32 cellular contexts compared by ENCODE assay signal in genomic region chr10:125428054-125428453, GRCh38.
"Had no signal": no experiment of that assay in that cellular context is flagged by ENCODE, and none has a peak within 500 bp of the region (broad histone marks: within the 10 kb centered on the region; RNA-seq: fewer than 3 reads in every experiment).

No MANE protein-coding gene starts in this region.

- H3K36me3 ChIP-seq: ascending aorta, gastrocnemius medialis, heart left ventricle, WERI-Rb-1 had no signal

- H3K27me3 ChIP-seq: ascending aorta, gastrocnemius medialis, heart left ventricle had no signal

- ATAC-seq: activated CD4-positive, CD25-positive, alpha-beta regulatory T cell treated with anti-CD3 and anti-CD28 coated beads, Interleukin-2, amount 50 U/mL, for 24 hours; activated CD8-positive, alpha-beta T cell treated with anti-CD3 and anti-CD28 coated beads for 36 hours; esophagus mucosa; foreskin keratinocyte; gastrocnemius medialis; heart left ventricle; T-cell had no signal

- H3K27ac Mint-ChIP-seq: activated B cell treated with CpG ODN at 0.5 μM for 24 hours; activated CD8-positive, alpha-beta T cell treated with anti-CD3 and anti-CD28 coated beads for 36 hours; activated naive CD4-positive, alpha-beta T cell treated with anti-CD3 and anti-CD28 coated beads for 36 hours; activated naive CD4-positive, alpha-beta T cell treated with anti-CD3 and anti-CD28 coated beads, Interleukin-2, amount 50 U/mL, for 24 hours; activated naive CD8-positive, alpha-beta T cell treated with anti-CD3 and anti-CD28 coated beads, Interleukin-2, amount 10 ng/mL, durations not matched to agents 7 days and 5 days; activated T-helper 1 cell treated with anti-CD3 and anti-CD28 coated beads, Interleukin-12 subunit alpha, Interleukin-12 subunit beta, Interleukin-2, Interleukin-4 antibody, amounts not matched to agents 30 ng/mL and 10 ng/mL and 1 ng/mL, durations not matched to agents 14 hours and 24 hours and 36 hours; activated T-helper 2 cell treated with anti-CD3 and anti-CD28 coated beads, Interferon-gamma antibody, Interleukin-2, Interleukin-4, amounts not matched to agents 10 μg/mL and 5 μg/mL and 100 μg/mL, durations not matched to agents 14 hours and 24 hours and 36 hours; brain; dendritic cell treated with granulocyte-macrophage colony-stimulating factor and Interleukin-4, amounts not matched to agents 40 ng/mL and 50 ng/mL, for 4 days; endodermal cell; T-cell; T-helper 1 cell treated with Interleukin-12 subunit alpha and Interleukin-12 subunit beta and Interleukin-4 antibody, amounts not matched to agents 30 μg/mL and 1 μg/mL, for 36 hours had no signal

- DNase-seq: activated B cell treated with CpG ODN at 0.5 μM for 24 hours; activated CD4-positive, alpha-beta T cell treated with anti-CD3 and anti-CD28 coated beads for 48 hours; activated CD4-positive, alpha-beta T cell treated with anti-CD3 and anti-CD28 coated beads, Interleukin-2, amount 50 U/mL, for 1 hour; activated CD4-positive, alpha-beta T cell treated with anti-CD3 and anti-CD28 coated beads, Interleukin-2, amount 50 U/mL, for 48 hours; activated CD8-positive, alpha-beta memory T cell treated with anti-CD3 and anti-CD28 coated beads for 24 hours; activated CD8-positive, alpha-beta T cell treated with anti-CD3 and anti-CD28 coated beads for 36 hours; activated effector memory CD4-positive, alpha-beta T cell treated with anti-CD3 and anti-CD28 coated beads, Interleukin-2, amount 50 U/mL, for 16 hours; activated naive CD4-positive, alpha-beta T cell treated with anti-CD3 and anti-CD28 coated beads for 36 hours; activated naive CD8-positive, alpha-beta T cell treated with anti-CD3 and anti-CD28 coated beads, Interleukin-2, amount 10 ng/mL, durations not matched to agents 7 days and 5 days; activated T-cell treated with anti-CD3 and anti-CD28 coated beads, Interleukin-2, amount 50 U/mL, for 1 hour; activated T-cell treated with anti-CD3 and anti-CD28 coated beads, Interleukin-2, amount 50 U/mL, for 48 hours; dorsolateral prefrontal cortex; effector memory CD4-positive, alpha-beta T cell; endodermal cell; foreskin keratinocyte; gastrocnemius medialis; glutamatergic neuron; heart left ventricle; T-cell; T-helper 9 cell; WERI-Rb-1 had no signal

- H3K9me3 ChIP-seq: ascending aorta, gastrocnemius medialis had no signal

- H3K9me3 Mint-ChIP-seq: activated B cell treated with CpG ODN at 0.5 μM for 24 hours; activated naive CD4-positive, alpha-beta T cell treated with anti-CD3 and anti-CD28 coated beads, Interleukin-2, amount 50 U/mL, for 24 hours; activated T-helper 2 cell treated with anti-CD3 and anti-CD28 coated beads, Interferon-gamma antibody, Interleukin-2, Interleukin-4, amounts not matched to agents 10 μg/mL and 5 μg/mL and 100 μg/mL, durations not matched to agents 14 hours and 24 hours and 36 hours; central memory CD8-positive, alpha-beta T cell; dendritic cell treated with granulocyte-macrophage colony-stimulating factor and Interleukin-4, amounts not matched to agents 40 ng/mL and 50 ng/mL, for 4 days; endodermal cell had no signal

- H3K27ac ChIP-seq: ascending aorta, coronary artery, dorsolateral prefrontal cortex, foreskin keratinocyte, gastrocnemius medialis, heart left ventricle, WERI-Rb-1 had no signal

- H3K4me1 ChIP-seq: ascending aorta, foreskin keratinocyte, gastrocnemius medialis, heart left ventricle had no signal

- H3K4me3 Mint-ChIP-seq: activated B cell treated with CpG ODN at 0.5 μM for 24 hours; activated CD8-positive, alpha-beta T cell treated with anti-CD3 and anti-CD28 coated beads for 36 hours; activated naive CD4-positive, alpha-beta T cell treated with anti-CD3 and anti-CD28 coated beads for 36 hours; activated naive CD4-positive, alpha-beta T cell treated with anti-CD3 and anti-CD28 coated beads, Interleukin-2, amount 50 U/mL, for 24 hours; activated naive CD8-positive, alpha-beta T cell treated with anti-CD3 and anti-CD28 coated beads, Interleukin-2, amount 10 ng/mL, durations not matched to agents 7 days and 5 days; activated T-helper 1 cell treated with anti-CD3 and anti-CD28 coated beads, Interleukin-12 subunit alpha, Interleukin-12 subunit beta, Interleukin-2, Interleukin-4 antibody, amounts not matched to agents 30 ng/mL and 10 ng/mL and 1 ng/mL, durations not matched to agents 14 hours and 24 hours and 36 hours; brain; central memory CD8-positive, alpha-beta T cell; dendritic cell treated with granulocyte-macrophage colony-stimulating factor and Interleukin-4, amounts not matched to agents 40 ng/mL and 50 ng/mL, for 4 days; endodermal cell; T-cell; T-helper 1 cell treated with Interleukin-12 subunit alpha and Interleukin-12 subunit beta and Interleukin-4 antibody, amounts not matched to agents 30 μg/mL and 1 μg/mL, for 36 hours had no signal

- H3K27me3 Mint-ChIP-seq: activated B cell treated with CpG ODN at 0.5 μM for 24 hours; activated CD8-positive, alpha-beta T cell treated with anti-CD3 and anti-CD28 coated beads for 36 hours; activated naive CD4-positive, alpha-beta T cell treated with anti-CD3 and anti-CD28 coated beads, Interleukin-2, amount 50 U/mL, for 24 hours; dendritic cell treated with granulocyte-macrophage colony-stimulating factor and Interleukin-4, amounts not matched to agents 40 ng/mL and 50 ng/mL, for 4 days had no signal

- H3K4me1 Mint-ChIP-seq: activated B cell treated with CpG ODN at 0.5 μM for 24 hours; activated naive CD4-positive, alpha-beta T cell treated with anti-CD3 and anti-CD28 coated beads, Interleukin-2, amount 50 U/mL, for 24 hours; activated naive CD8-positive, alpha-beta T cell treated with anti-CD3 and anti-CD28 coated beads, Interleukin-2, amount 10 ng/mL, durations not matched to agents 7 days and 5 days; brain; central memory CD8-positive, alpha-beta T cell; endodermal cell; T-cell had no signal

- H3K36me3 Mint-ChIP-seq: activated naive CD4-positive, alpha-beta T cell treated with anti-CD3 and anti-CD28 coated beads, Interleukin-2, amount 50 U/mL, for 24 hours; activated naive CD8-positive, alpha-beta T cell treated with anti-CD3 and anti-CD28 coated beads, Interleukin-2, amount 10 ng/mL, durations not matched to agents 7 days and 5 days; brain; T-cell had no signal

- H3K4me3 ChIP-seq: ascending aorta, coronary artery, dorsolateral prefrontal cortex, gastrocnemius medialis, heart left ventricle had no signal
